In genomic region chr2:165435611-165436010, GRCh38 we compare ENCODE assay signal across 28 cellular contexts. TPM values are rescaled to one million over a fixed set of nuclear protein-coding genes. Genes with fewer than 3 reads are reported as not detected.
"Had no signal": no experiment of that assay in that cellular context is flagged by ENCODE, and none has a peak within 500 bp of the region (broad histone marks: within the 10 kb centered on the region; RNA-seq: fewer than 3 reads in every experiment).

No MANE protein-coding gene starts in this region.

- H3K36me3 Mint-ChIP-seq: activated CD8-positive, alpha-beta memory T cell treated with anti-CD3 and anti-CD28 coated beads, Interleukin-2, amount 10 ng/mL, durations not matched to agents 7 days and 5 days; activated naive CD4-positive, alpha-beta T cell treated with anti-CD3 and anti-CD28 coated beads, Interleukin-2, amount 50 U/mL, for 72 hours; naive B cell had no signal

- H3K4me3 ChIP-seq: breast epithelium, left ventricle myocardium inferior, right atrium auricular region, smooth muscle cell, suprapubic skin, tibial artery, upper lobe of right lung had no signal

- H3K36me3 ChIP-seq: breast epithelium, left ventricle myocardium inferior, right atrium auricular region, suprapubic skin, tibial artery, upper lobe of right lung had no signal

- DNase-seq: activated CD4-positive, alpha-beta T cell treated with anti-CD3 and anti-CD28 coated beads for 36 hours; activated CD4-positive, CD25-positive, alpha-beta regulatory T cell; activated CD8-positive, alpha-beta memory T cell treated with anti-CD3 and anti-CD28 coated beads, Interleukin-2, amount 10 ng/mL, durations not matched to agents 7 days and 5 days; activated CD8-positive, alpha-beta T cell treated with anti-CD3 and anti-CD28 coated beads, Interleukin-2, amount 10 ng/mL, durations not matched to agents 7 days and 5 days; activated naive CD4-positive, alpha-beta T cell; activated T-cell treated with anti-CD3 and anti-CD28 coated beads for 4 hours; activated T-cell treated with anti-CD3 and anti-CD28 coated beads, Interleukin-2, amount 50 U/mL, for 72 hours; central memory CD4-positive, alpha-beta T cell; effector CD4-positive, alpha-beta T cell; left ventricle myocardium inferior; naive B cell; occipital lobe; stimulated activated CD4-positive, alpha-beta T cell treated with anti-CD3 and anti-CD28 coated beads, Interleukin-2, amount 100 ng/mL, for 24 hours; stimulated activated naive CD4-positive, alpha-beta T cell; tibial artery; upper lobe of right lung had no signal

- ATAC-seq: activated CD4-positive, alpha-beta T cell treated with anti-CD3 and anti-CD28 coated beads for 36 hours; activated CD8-positive, alpha-beta memory T cell treated with anti-CD3 and anti-CD28 coated beads, Interleukin-2, amount 10 ng/mL, durations not matched to agents 7 days and 5 days; activated CD8-positive, alpha-beta T cell treated with anti-CD3 and anti-CD28 coated beads, Interleukin-2, amount 10 ng/mL, durations not matched to agents 7 days and 5 days; activated naive CD4-positive, alpha-beta T cell treated with anti-CD3 and anti-CD28 coated beads, Interleukin-2, amount 50 U/mL, for 72 hours; activated T-cell treated with anti-CD3 and anti-CD28 coated beads, Interleukin-2, amount 50 U/mL, for 72 hours; upper lobe of right lung had no signal

- H3K27ac ChIP-seq: breast epithelium, epithelial cell of prostate, left ventricle myocardium inferior, right atrium auricular region, suprapubic skin, tibial artery, upper lobe of right lung had no signal

- H3K4me1 ChIP-seq: breast epithelium, left ventricle myocardium inferior, right atrium auricular region, suprapubic skin, tibial artery, upper lobe of right lung had no signal

- H3K9me3 Mint-ChIP-seq: activated naive CD4-positive, alpha-beta T cell treated with anti-CD3 and anti-CD28 coated beads, Interleukin-2, amount 50 U/mL, for 72 hours; activated T-cell treated with anti-CD3 and anti-CD28 coated beads, Interleukin-2, amount 50 U/mL, for 72 hours; dendritic cell treated with granulocyte-macrophage colony-stimulating factor and Interleukin-4, amounts not matched to agents 40 ng/mL and 50 ng/mL, for 4 days; naive B cell; T-helper 2 cell treated with Interferon-gamma antibody and Interleukin-4, amounts not matched to agents 5 μg/mL and 100 μg/mL, for 36 hours had no signal

- FAIRE-seq: endometrium, frontal cortex, islet of Langerhans had no signal

- H3K27me3 ChIP-seq: breast epithelium, right atrium auricular region, suprapubic skin, tibial artery, upper lobe of right lung had no signal

- H3K4me1 Mint-ChIP-seq: activated CD8-positive, alpha-beta memory T cell treated with anti-CD3 and anti-CD28 coated beads, Interleukin-2, amount 10 ng/mL, durations not matched to agents 7 days and 5 days had no signal

- H3K27me3 Mint-ChIP-seq: activated CD4-positive, alpha-beta T cell treated with anti-CD3 and anti-CD28 coated beads for 36 hours; activated CD8-positive, alpha-beta memory T cell treated with anti-CD3 and anti-CD28 coated beads, Interleukin-2, amount 10 ng/mL, durations not matched to agents 7 days and 5 days; dendritic cell treated with granulocyte-macrophage colony-stimulating factor and Interleukin-4, amounts not matched to agents 40 ng/mL and 50 ng/mL, for 4 days; naive B cell had no signal

- H3K27ac Mint-ChIP-seq: activated CD4-positive, alpha-beta T cell treated with anti-CD3 and anti-CD28 coated beads for 36 hours; activated CD8-positive, alpha-beta memory T cell treated with anti-CD3 and anti-CD28 coated beads, Interleukin-2, amount 10 ng/mL, durations not matched to agents 7 days and 5 days; activated CD8-positive, alpha-beta T cell treated with anti-CD3 and anti-CD28 coated beads, Interleukin-2, amount 10 ng/mL, durations not matched to agents 7 days and 5 days; activated naive CD4-positive, alpha-beta T cell treated with anti-CD3 and anti-CD28 coated beads, Interleukin-2, amount 50 U/mL, for 72 hours; activated T-cell treated with anti-CD3 and anti-CD28 coated beads, Interleukin-2, amount 50 U/mL, for 72 hours; dendritic cell treated with granulocyte-macrophage colony-stimulating factor and Interleukin-4, amounts not matched to agents 40 ng/mL and 50 ng/mL, for 4 days; naive B cell; T-helper 2 cell treated with Interferon-gamma antibody and Interleukin-4, amounts not matched to agents 5 μg/mL and 100 μg/mL, for 36 hours had no signal

- H3K4me3 Mint-ChIP-seq: activated CD4-positive, alpha-beta T cell treated with anti-CD3 and anti-CD28 coated beads for 36 hours; activated CD8-positive, alpha-beta memory T cell treated with anti-CD3 and anti-CD28 coated beads, Interleukin-2, amount 10 ng/mL, durations not matched to agents 7 days and 5 days; activated CD8-positive, alpha-beta T cell treated with anti-CD3 and anti-CD28 coated beads, Interleukin-2, amount 10 ng/mL, durations not matched to agents 7 days and 5 days; activated T-cell treated with anti-CD3 and anti-CD28 coated beads, Interleukin-2, amount 50 U/mL, for 72 hours; dendritic cell treated with granulocyte-macrophage colony-stimulating factor and Interleukin-4, amounts not matched to agents 40 ng/mL and 50 ng/mL, for 4 days; naive B cell; T-helper 2 cell treated with Interferon-gamma antibody and Interleukin-4, amounts not matched to agents 5 μg/mL and 100 μg/mL, for 36 hours had no signal

- H3K9me3 ChIP-seq: breast epithelium, left ventricle myocardium inferior, right atrium auricular region, suprapubic skin, tibial artery, upper lobe of right lung had no signal

RNA-seq across cellular contexts. Expression of gene CSRNP3, which starts 33.9 kb away (rescaled TPM):
- total RNA-seq: activated CD4-positive, alpha-beta T cell treated with anti-CD3 and anti-CD28 coated beads for 36 hours; activated CD8-positive, alpha-beta memory T cell treated with anti-CD3 and anti-CD28 coated beads, Interleukin-2, amount 10 ng/mL, durations not matched to agents 7 days and 5 days; activated CD8-positive, alpha-beta T cell treated with anti-CD3 and anti-CD28 coated beads, Interleukin-2, amount 10 ng/mL, durations not matched to agents 7 days and 5 days; activated naive CD4-positive, alpha-beta T cell treated with anti-CD3 and anti-CD28 coated beads, Interleukin-2, amount 50 U/mL, for 72 hours; activated T-cell treated with anti-CD3 and anti-CD28 coated beads, Interleukin-2, amount 50 U/mL, for 72 hours; pulmonary artery endothelial cell had no signal
